ENCODE assay signal across 13 cellular contexts in the genomic region with DNA sequence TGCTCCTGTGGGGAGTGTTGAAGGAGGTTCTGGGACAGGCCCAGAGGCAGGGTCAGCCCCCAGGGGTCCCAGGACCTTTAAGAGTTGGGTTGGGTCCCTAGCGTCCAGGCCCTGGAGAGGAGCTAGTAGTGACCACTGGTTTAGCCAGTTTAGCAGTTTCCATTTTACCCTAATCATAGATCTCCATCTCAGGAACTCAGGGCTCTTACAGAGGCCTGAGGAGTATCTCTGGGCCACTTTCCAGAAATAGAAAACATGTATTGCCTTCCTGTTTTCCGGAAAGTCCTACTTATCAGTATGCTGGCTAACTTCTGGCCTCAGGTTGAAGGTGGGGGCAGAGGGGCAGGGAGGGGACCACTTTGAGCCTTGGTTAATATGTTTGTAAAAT. TPM values are rescaled to one million over a fixed set of nuclear protein-coding genes. Genes with fewer than 3 reads are reported as not detected.
DNase-seq lines count a peak whose midpoint lies in the region; ATAC-seq, FAIRE-seq and TF ChIP-seq lines count a peak whose summit lies in the region.
"Had no signal": no experiment of that assay in that cellular context is flagged by ENCODE, and none has a peak within 500 bp of the region (broad histone marks: within the 10 kb centered on the region; RNA-seq: fewer than 3 reads in every experiment).

No MANE protein-coding gene starts in this region.

- no peaks in the 10 kb centered on the region for H3K9me3 Mint-ChIP-seq in activated naive CD8-positive, alpha-beta T cell (ENCODE audit: low read depth)
- peaks cover 0 to 4% (median 0%) of the 10 kb centered on the region in 11 donors for H3K9me3 Mint-ChIP-seq in naive thymus-derived CD4-positive, alpha-beta T cell

- no peaks in the 10 kb centered on the region for H3K36me3 ChIP-seq in liver (ENCODE audit: control insufficient read depth in 4 of 4, insufficient read depth in 3 of 4, low read depth in 1 of 4, low read length in 3 of 4)
- H3K36me3 ChIP-seq in HepG2 (replicated peaks in 1 of 2; ENCODE audit: control insufficient read depth in 1 of 2, insufficient read depth in 2 of 2, low read length in 2 of 2), result no peaks in the 10 kb centered on the region
- H3K36me3 ChIP-seq in lower lobe of right lung, result peaks cover 4% of the 10 kb centered on the region
- H3K36me3 ChIP-seq in uterus, result no peaks in the 10 kb centered on the region
- no peaks in the 10 kb centered on the region for H3K36me3 ChIP-seq in naive thymus-derived CD4-positive, alpha-beta T cell (ENCODE audit: control insufficient read depth in 2 of 3, insufficient read depth in 3 of 3, low read length in 3 of 3)

- TF ChIP-seq RAD21 in liver (IDR thresholded peaks at IDR 0.05), result no peak
- no peak for TF ChIP-seq RAD21 in HepG2 (CRISPR knock-in tag; IDR thresholded peaks at IDR 0.05)

- FAIRE-seq in HepG2 (lab: Jason Lieb, UNC), result no peak

- H3K27me3 ChIP-seq in liver (ENCODE audit: control insufficient read depth in 4 of 4, insufficient read depth in 4 of 4, low read length in 3 of 4) (peaks cover 0 to 8% (median 0%) of the 10 kb centered on the region in 4 donors), HepG2 (ENCODE audit: control insufficient read depth in 1 of 2, insufficient read depth in 2 of 2, low read length in 2 of 2) (peaks cover 4 to 24% of the 10 kb centered on the region in 2 experiments), lower lobe of right lung (ENCODE audit: low read depth) (no peaks in the 10 kb centered on the region), uterus (no peaks in the 10 kb centered on the region)
- H3K27me3 ChIP-seq in naive thymus-derived CD4-positive, alpha-beta T cell (ENCODE audit: control insufficient read depth in 2 of 2, insufficient read depth in 2 of 2, low read length in 2 of 2), result no peaks in the 10 kb centered on the region

- TF ChIP-seq POLR2A in HepG2 (IDR thresholded peaks at IDR 0.05; ENCODE audit: insufficient read depth in 1 of 2, low read depth in 2 of 2, low read length in 2 of 2) (no peak), uterus (IDR thresholded peaks at IDR 0.05) (no peak)

- POLR2A ChIA-PET in HepG2 (lab: Yijun Ruan, JAX), result no interaction called here
- POLR2A ChIA-PET in naive thymus-derived CD4-positive, alpha-beta T cell (lab: Charles Lee), result no interaction called here

- peaks cover 3% of the 10 kb centered on the region for H3K4me1 Mint-ChIP-seq in activated naive CD8-positive, alpha-beta T cell (ENCODE audit: low read depth)
- H3K4me1 Mint-ChIP-seq in naive thymus-derived CD4-positive, alpha-beta T cell, result peaks cover 0 to 30% (median 5%) of the 10 kb centered on the region in 7 donors

- no peak overlapping the region for H3K4me3 Mint-ChIP-seq in activated naive CD8-positive, alpha-beta T cell
- peak overlapping the region in 1 of 10 donors; percentile 39 for H3K4me3 Mint-ChIP-seq in naive thymus-derived CD4-positive, alpha-beta T cell

- TF ChIP-seq CTCF in liver (IDR thresholded peaks at IDR 0.05; ENCODE audit: low read depth, low read length, missing input control) (no peak), HepG2 (CRISPR knock-in tag; IDR thresholded peaks at IDR 0.05) (no peak), lower lobe of right lung (IDR thresholded peaks at IDR 0.05) (no peak), uterus (IDR thresholded peaks at IDR 0.05) (no peak)

- H4K20me1 ChIP-seq in HepG2 (ENCODE audit: insufficient read depth, low read length), result no peaks in the 10 kb centered on the region

- H3K9me3 ChIP-seq in liver (ENCODE audit: control insufficient read depth in 4 of 4, low read length in 3 of 4), result no peaks in the 10 kb centered on the region
- H3K9me3 ChIP-seq in HepG2 (ENCODE audit: low read length), result no peaks in the 10 kb centered on the region
- no peaks in the 10 kb centered on the region for H3K9me3 ChIP-seq in lower lobe of right lung
- no peaks in the 10 kb centered on the region for H3K9me3 ChIP-seq in uterus
- H3K9me3 ChIP-seq in naive thymus-derived CD4-positive, alpha-beta T cell (ENCODE audit: control insufficient read depth in 2 of 3, low read length in 3 of 3), result no peaks in the 10 kb centered on the region

- intact Hi-C loops in HepG2 (cut with micrococcal nuclease; ENCODE audit: unreplicated experiment), result no loop called here
- intact Hi-C loops in lower lobe of right lung (cut with DNase I), result no loop called here
- intact Hi-C loops in uterus (cut with DNase I; ENCODE audit: low total_unique reads), result no loop called here
- intact Hi-C loops in naive thymus-derived CD4-positive, alpha-beta T cell (cut with micrococcal nuclease), result no loop called here

- no TSS peak for BruUV-seq in HepG2 (replicated peaks; lab: Mats Ljungman, UMichigan)

- no peaks in the 10 kb centered on the region for H3K36me3 Mint-ChIP-seq in activated naive CD8-positive, alpha-beta T cell
- H3K36me3 Mint-ChIP-seq in naive thymus-derived CD4-positive, alpha-beta T cell, result peaks cover 0 to 71% (median 0%) of the 10 kb centered on the region in 5 donors

- H3K4me1 ChIP-seq in liver (ENCODE audit: control insufficient read depth in 4 of 4, insufficient read depth in 4 of 4, low read length in 3 of 4), result peaks cover 7 to 16% (median 13%) of the 10 kb centered on the region in 4 donors
- peaks cover 9% of the 10 kb centered on the region; the same call in 1 of the 2 replicates for H3K4me1 ChIP-seq in HepG2 (ENCODE audit: insufficient read depth, low read length)
- peaks cover 19% of the 10 kb centered on the region for H3K4me1 ChIP-seq in lower lobe of right lung
- H3K4me1 ChIP-seq in uterus, result no peaks in the 10 kb centered on the region
- H3K4me1 ChIP-seq in naive thymus-derived CD4-positive, alpha-beta T cell (ENCODE audit: control insufficient read depth in 2 of 2, insufficient read depth in 2 of 2, low read length in 2 of 2), result peaks cover 0 to 4% of the 10 kb centered on the region in 2 donors

- H3K27ac Mint-ChIP-seq in activated naive CD8-positive, alpha-beta T cell, result peak overlapping the region; percentile 47
- H3K27ac Mint-ChIP-seq in naive thymus-derived CD4-positive, alpha-beta T cell, result peak overlapping the region in 1 of 9 donors; percentile 93

- H3K27ac ChIP-seq in liver (ENCODE audit: low read depth in 1 of 2, low read length in 2 of 2), result peak overlapping the region; percentile 67 to 87
- H3K27ac ChIP-seq in HepG2 (ENCODE audit: extremely low read length, insufficient read depth, low read length), result no peak overlapping the region
- H3K27ac ChIP-seq in lower lobe of right lung, result peak overlapping the region; percentile 73
- peak overlapping the region; percentile 17 to 43 for H3K27ac ChIP-seq in uterus
- H3K27ac ChIP-seq in naive thymus-derived CD4-positive, alpha-beta T cell (ENCODE audit: low read depth, low read length), result no peak overlapping the region
- H3K27ac ChIP-seq: foreskin keratinocyte had no signal

- no peak overlapping the region for H3K4me2 ChIP-seq in HepG2 (ENCODE audit: low read depth, low read length)

- 73% methylated on average over 2 of the region's 2 CpGs for WGBS in liver
- WGBS in HepG2 (ENCODE audit: low lambda C conversion rate), result 72% methylated on average over 2 of the region's 2 CpGs

- DNase-seq in HepG2 (ENCODE audit: low spot score) (no peak), lower lobe of right lung (no peak), uterus (no peak), cerebellum (ENCODE audit: low spot score) (no peak), NCI-H1694 treated with DMSO at 0.1 percent for 48 hours (lab: John Stamatoyannopoulos, UW) (no peak)
- DNase-seq in naive thymus-derived CD4-positive, alpha-beta T cell, result no peak
- DNase-seq: activated effector memory CD4-positive, alpha-beta T cell treated with Interleukin-2 at 50 U/mL for 16 hours; NCI-H2029 had no signal

- TF ChIP-seq EP300 in HepG2 (IDR thresholded peaks at IDR 0.05; ENCODE audit: low read depth in 2 of 2, low read length in 2 of 2) (no peak), HepG2 (CRISPR knock-in tag; IDR thresholded peaks at IDR 0.05; ENCODE audit: borderline replicate concordance) (no peak)

- no peaks in the 10 kb centered on the region for H3K79me2 ChIP-seq in HepG2 (ENCODE audit: insufficient read depth, low read length)

- CTCF ChIA-PET in HepG2 (lab: Yijun Ruan, JAX; ENCODE audit: low intra/inter-chr PET ratio, low total read pairs), result no interaction called here
- CTCF ChIA-PET in naive thymus-derived CD4-positive, alpha-beta T cell (lab: Charles Lee), result no interaction called here

- no peak overlapping the region for H3K9ac ChIP-seq in liver (ENCODE audit: low read depth in 1 of 2, low read length in 2 of 2)
- H3K9ac ChIP-seq in HepG2 (ENCODE audit: insufficient read depth, low read depth, low read length), result no peak overlapping the region

- no peak overlapping the region for H2AFZ ChIP-seq in HepG2 (ENCODE audit: low read length)

- in situ Hi-C loops in HepG2 (cut with HindIII; ENCODE audit: extremely low pct_ligation_motif_present, low pct_unique_long_range_greater_than_20kb), result no loop called here

- ATAC-seq in HepG2 (no peak), lower lobe of right lung (peak; percentile 31 to 68)
- ATAC-seq in naive thymus-derived CD4-positive, alpha-beta T cell, result no peak

- peaks cover 2% of the 10 kb centered on the region for H3K27me3 Mint-ChIP-seq in activated naive CD8-positive, alpha-beta T cell
- peaks cover 0 to 9% (median 4%) of the 10 kb centered on the region in 5 donors for H3K27me3 Mint-ChIP-seq in naive thymus-derived CD4-positive, alpha-beta T cell

- H3K4me3 ChIP-seq in liver (ENCODE audit: low read depth in 1 of 3, low read length in 3 of 3) (no peak overlapping the region), HepG2 (replicated peaks in 1 of 3; ENCODE audit: insufficient read depth in 1 of 3, low read depth in 2 of 3, low read length in 3 of 3) (no peak overlapping the region), lower lobe of right lung (no peak overlapping the region), uterus (no peak overlapping the region)
- no peak overlapping the region for H3K4me3 ChIP-seq in naive thymus-derived CD4-positive, alpha-beta T cell (ENCODE audit: low read length)

RNA-seq across cellular contexts. Expression of a gene that starts 13.5 kb away (rescaled TPM):
- 10 to 100 TPM in 1 of 2 donors, 1 to 10 TPM in 1; 6.9 to 14.3 TPM for total RNA-seq in liver
- 1 to 10 TPM; 3.9 TPM for polyA plus RNA-seq in liver
- total RNA-seq in HepG2 (2016; rRNA removed; fragmentation: Illumina TruSeq; extraction: Trizol), result not detected in 2 replicates
- not detected in 2 replicates for total RNA-seq in HepG2 (2016; cell fraction: cytosol; rRNA removed; fragmentation: Illumina TruSeq; extraction: Trizol; ENCODE audit: low read depth)
- not detected in 2 replicates for total RNA-seq in HepG2 (2016; cell fraction: insoluble cytoplasmic fraction; rRNA removed; fragmentation: Illumina TruSeq; extraction: Trizol)
- total RNA-seq in HepG2 (2016; cell fraction: membrane; rRNA removed; fragmentation: Illumina TruSeq; extraction: Trizol), result not detected in 2 replicates
- not detected in 2 replicates for total RNA-seq in HepG2 (2016; cell fraction: nucleus; rRNA removed; fragmentation: Illumina TruSeq; extraction: Trizol)
- polyA plus RNA-seq in HepG2 (2011; rRNA removed), result not detected in 2 replicates
- 0.04 TPM in 2 replicates for polyA plus RNA-seq in HepG2 (2011; cell fraction: cytosol; rRNA removed)
- 0.23 TPM in 1 of 2 replicates, not detected in the other for polyA plus RNA-seq in HepG2 (2011; cell fraction: nucleus; rRNA removed)
- not detected in 2 replicates for polyA plus RNA-seq in HepG2 (2012)
- not detected in 2 replicates for polyA plus RNA-seq in HepG2 (2016; cell fraction: cytosol; fragmentation: Illumina TruSeq; extraction: Trizol; ENCODE audit: low read depth)
- polyA plus RNA-seq in HepG2 (2016; cell fraction: insoluble cytoplasmic fraction; fragmentation: Illumina TruSeq; extraction: Trizol; ENCODE audit: low read depth), result not detected in 2 replicates
- not detected in 2 replicates for polyA plus RNA-seq in HepG2 (2016; cell fraction: membrane; fragmentation: Illumina TruSeq; extraction: Trizol; ENCODE audit: low read depth)
- not detected in 2 replicates for polyA plus RNA-seq in HepG2 (2016; cell fraction: nucleus; fragmentation: Illumina TruSeq; extraction: Trizol; ENCODE audit: insufficient read depth, low read depth)
- 0.23 TPM in 1 of 2 replicates, not detected in the other for polyA minus RNA-seq in HepG2 (2011; rRNA and poly(A)+ RNA removed; ENCODE audit: low replicate concordance)
- not detected in 2 replicates for polyA minus RNA-seq in HepG2 (2011; cell fraction: cytosol; rRNA and poly(A)+ RNA removed)
- polyA minus RNA-seq in HepG2 (2011; cell fraction: nucleus; rRNA and poly(A)+ RNA removed), result not detected in 2 replicates
- total RNA-seq in lower lobe of right lung, result 55.3 TPM
- total RNA-seq in uterus, result 10 to 100 TPM in 1 of 4 donors, 1 to 10 TPM in 3; 1.8 to 21.2 (median 6.3) TPM
- total RNA-seq in naive thymus-derived CD4-positive, alpha-beta T cell, result 10 to 100 TPM in 2 of 5 experiments, 1 to 10 TPM in 3; 3.7 to 57.1 (median 7.8) TPM
- polyA plus RNA-seq in naive thymus-derived CD4-positive, alpha-beta T cell, result 1 to 10 TPM in 1 of 2 donors, under 1 TPM in 1; 0.24 to 1.4 TPM
- 1.2 TPM for total RNA-seq in cerebellum
- total RNA-seq: foreskin keratinocyte, progenitor cell of endocrine pancreas had no signal
- polyA plus RNA-seq: BJ, foreskin keratinocyte had no signal

RNA-seq across cellular contexts. Expression of a gene that starts 39.1 kb away (rescaled TPM):
- total RNA-seq in liver, result 10 to 100 TPM in 1 of 2 donors, 1 to 10 TPM in 1; 3.0 to 10.5 TPM
- 1 to 10 TPM in 1 of 2 donors, under 1 TPM in 1; 0.72 to 1.6 TPM for polyA plus RNA-seq in liver
- not detected in 2 replicates for total RNA-seq in HepG2 (2016; rRNA removed; fragmentation: Illumina TruSeq; extraction: Trizol)
- not detected in 2 replicates for total RNA-seq in HepG2 (2016; cell fraction: cytosol; rRNA removed; fragmentation: Illumina TruSeq; extraction: Trizol; ENCODE audit: low read depth)
- not detected in 2 replicates for total RNA-seq in HepG2 (2016; cell fraction: insoluble cytoplasmic fraction; rRNA removed; fragmentation: Illumina TruSeq; extraction: Trizol)
- not detected in 2 replicates for total RNA-seq in HepG2 (2016; cell fraction: membrane; rRNA removed; fragmentation: Illumina TruSeq; extraction: Trizol)
- not detected in 2 replicates for total RNA-seq in HepG2 (2016; cell fraction: nucleus; rRNA removed; fragmentation: Illumina TruSeq; extraction: Trizol)
- not detected in 2 replicates for polyA plus RNA-seq in HepG2 (2011; rRNA removed)
- polyA plus RNA-seq in HepG2 (2011; cell fraction: cytosol; rRNA removed), result not detected in 2 replicates
- not detected in 2 replicates for polyA plus RNA-seq in HepG2 (2011; cell fraction: nucleus; rRNA removed)
- polyA plus RNA-seq in HepG2 (2012), result not detected in 2 replicates
- polyA plus RNA-seq in HepG2 (2016; cell fraction: cytosol; fragmentation: Illumina TruSeq; extraction: Trizol; ENCODE audit: low read depth), result not detected in 2 replicates
- polyA plus RNA-seq in HepG2 (2016; cell fraction: insoluble cytoplasmic fraction; fragmentation: Illumina TruSeq; extraction: Trizol; ENCODE audit: low read depth), result not detected in 2 replicates
- not detected in 2 replicates for polyA plus RNA-seq in HepG2 (2016; cell fraction: membrane; fragmentation: Illumina TruSeq; extraction: Trizol; ENCODE audit: low read depth)
- polyA plus RNA-seq in HepG2 (2016; cell fraction: nucleus; fragmentation: Illumina TruSeq; extraction: Trizol; ENCODE audit: insufficient read depth, low read depth), result not detected in 2 replicates
- not detected in 2 replicates for polyA minus RNA-seq in HepG2 (2011; rRNA and poly(A)+ RNA removed; ENCODE audit: low replicate concordance)
- polyA minus RNA-seq in HepG2 (2011; cell fraction: cytosol; rRNA and poly(A)+ RNA removed), result not detected in 2 replicates
- not detected in 2 replicates for polyA minus RNA-seq in HepG2 (2011; cell fraction: nucleus; rRNA and poly(A)+ RNA removed)
- 30.1 TPM for total RNA-seq in lower lobe of right lung
- total RNA-seq in uterus, result 1 to 10 TPM; 3.1 to 7.4 (median 3.5) TPM
- 10 to 100 TPM in 3 of 5 experiments, under 1 TPM in 2; 0.57 to 95.0 (median 13.4) TPM for total RNA-seq in naive thymus-derived CD4-positive, alpha-beta T cell
- polyA plus RNA-seq in naive thymus-derived CD4-positive, alpha-beta T cell, result not detected
- total RNA-seq in cerebellum, result 1.00 TPM
- total RNA-seq: foreskin keratinocyte, progenitor cell of endocrine pancreas had no signal
- polyA plus RNA-seq: foreskin keratinocyte had no signal

RNA-seq across cellular contexts. Expression of a gene that starts 57.5 kb away (rescaled TPM):
- total RNA-seq in liver (under 1 TPM; 0.56 to 0.92 TPM), HepG2 (2016; rRNA removed; fragmentation: Illumina TruSeq; extraction: Trizol) (not detected in 2 replicates), lower lobe of right lung (4.5 TPM), uterus (1 to 10 TPM in 1 of 4 donors, not detected in 3; 2.3 TPM), cerebellum (0.91 TPM)
- polyA plus RNA-seq in liver (1 to 10 TPM; 1.3 to 3.4 TPM), HepG2 (2011; rRNA removed) (not detected in 2 replicates)
- not detected in 2 replicates for total RNA-seq in HepG2 (2016; cell fraction: cytosol; rRNA removed; fragmentation: Illumina TruSeq; extraction: Trizol; ENCODE audit: low read depth)
- total RNA-seq in HepG2 (2016; cell fraction: insoluble cytoplasmic fraction; rRNA removed; fragmentation: Illumina TruSeq; extraction: Trizol), result not detected in 2 replicates
- total RNA-seq in HepG2 (2016; cell fraction: membrane; rRNA removed; fragmentation: Illumina TruSeq; extraction: Trizol), result not detected in 2 replicates
- not detected in 2 replicates for total RNA-seq in HepG2 (2016; cell fraction: nucleus; rRNA removed; fragmentation: Illumina TruSeq; extraction: Trizol)
- polyA plus RNA-seq in HepG2 (2011; cell fraction: cytosol; rRNA removed), result not detected in 2 replicates
- not detected in 2 replicates for polyA plus RNA-seq in HepG2 (2011; cell fraction: nucleus; rRNA removed)
- not detected in 2 replicates for polyA plus RNA-seq in HepG2 (2012)
- not detected in 2 replicates for polyA plus RNA-seq in HepG2 (2016; cell fraction: cytosol; fragmentation: Illumina TruSeq; extraction: Trizol; ENCODE audit: low read depth)
- not detected in 2 replicates for polyA plus RNA-seq in HepG2 (2016; cell fraction: insoluble cytoplasmic fraction; fragmentation: Illumina TruSeq; extraction: Trizol; ENCODE audit: low read depth)
- polyA plus RNA-seq in HepG2 (2016; cell fraction: membrane; fragmentation: Illumina TruSeq; extraction: Trizol; ENCODE audit: low read depth), result not detected in 2 replicates
- not detected in 2 replicates for polyA plus RNA-seq in HepG2 (2016; cell fraction: nucleus; fragmentation: Illumina TruSeq; extraction: Trizol; ENCODE audit: insufficient read depth, low read depth)
- polyA minus RNA-seq in HepG2 (2011; rRNA and poly(A)+ RNA removed; ENCODE audit: low replicate concordance), result not detected in 2 replicates
- polyA minus RNA-seq in HepG2 (2011; cell fraction: cytosol; rRNA and poly(A)+ RNA removed), result not detected in 2 replicates
- polyA minus RNA-seq in HepG2 (2011; cell fraction: nucleus; rRNA and poly(A)+ RNA removed), result not detected in 2 replicates
- not detected for total RNA-seq in naive thymus-derived CD4-positive, alpha-beta T cell
- polyA plus RNA-seq in naive thymus-derived CD4-positive, alpha-beta T cell, result not detected
- total RNA-seq: foreskin keratinocyte, progenitor cell of endocrine pancreas had no signal
- polyA plus RNA-seq: BJ, foreskin keratinocyte had no signal

Comparison
In these comparisons a context has a peak if more than half of its experiments do, and no peak if none do; other contexts are left out.
1. H3K27ac ChIP-seq: peak in liver (2 of 2), lower lobe of right lung (single experiment) and uterus (2 of 2); none in HepG2 (single experiment) and naive thymus-derived CD4-positive, alpha-beta T cell (single experiment).
2. ATAC-seq: peak in lower lobe of right lung (2 of 2); none in HepG2 (single experiment) and naive thymus-derived CD4-positive, alpha-beta T cell (single experiment).